8 cellular contexts compared by ENCODE assay signal in the genomic region with DNA sequence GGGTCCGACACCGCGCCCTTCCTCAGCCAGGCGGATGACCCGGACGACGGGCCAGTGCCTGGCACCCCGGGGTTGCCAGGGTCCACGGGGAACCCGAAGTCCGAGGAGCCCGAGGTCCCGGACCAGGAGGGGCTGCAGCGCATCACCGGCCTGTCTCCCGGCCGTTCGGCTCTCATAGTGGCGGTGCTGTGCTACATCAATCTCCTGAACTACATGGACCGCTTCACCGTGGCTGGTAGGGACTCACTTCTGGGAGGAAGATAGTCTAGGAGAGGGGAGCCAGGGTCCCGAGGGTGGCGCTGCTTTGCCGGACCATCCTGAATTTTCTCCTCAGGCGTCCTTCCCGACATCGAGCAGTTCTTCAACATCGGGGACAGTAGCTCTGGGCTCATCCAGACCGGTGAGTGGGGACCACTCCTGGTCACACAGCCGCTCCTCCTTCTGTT. TPM values are rescaled to one million over a fixed set of nuclear protein-coding genes. Genes with fewer than 3 reads are reported as not detected.
DNase-seq lines count a peak whose midpoint lies in the region; ATAC-seq and TF ChIP-seq lines count a peak whose summit lies in the region.

No MANE protein-coding gene starts in this region.

- TF ChIP-seq CTCF in brain (conservative IDR thresholded peaks at IDR 0.05): no peak

- H3K27ac Mint-ChIP-seq in brain: peak overlapping the region in 4 of 5 experiments; percentile 49 to 92 (median 86)

- H3K4me3 Mint-ChIP-seq in brain: peak overlapping the region; percentile 95 to 99 (median 98)

- ATAC-seq in GM18867 (IDR thresholded peaks at IDR 0.05; ENCODE audit: unreplicated experiment): peak; percentile 16
- ATAC-seq in HG03439 (IDR thresholded peaks at IDR 0.05; ENCODE audit: unreplicated experiment): peak; percentile 9
- no peak for ATAC-seq in HG02973 (IDR thresholded peaks at IDR 0.05; ENCODE audit: unreplicated experiment)

- peaks cover 15% of the 10 kb centered on the region for H3K4me1 Mint-ChIP-seq in brain

- DNase-seq in lung microvascular endothelial cell (ENCODE audit: low read depth in 2 of 2) (peak; percentile 13 to 16), iPS-NIHi7 (ENCODE audit: extremely low spot score) (no peak), retina (no peak), T-helper 9 cell (no peak)

- H3K27me3 Mint-ChIP-seq in brain: peaks cover 4% of the 10 kb centered on the region

- peaks cover 8% of the 10 kb centered on the region for H3K36me3 Mint-ChIP-seq in brain

- H3K9me3 Mint-ChIP-seq in brain: peaks cover 0 to 4% (median 0%) of the 10 kb centered on the region in 5 experiments

RNA-seq across cellular contexts. Expression of a gene that starts 0.6 kb away (rescaled TPM):
- polyA plus RNA-seq in brain (ENCODE audit: insufficient read depth, low read depth, low replicate concordance): 44.6 TPM
- total RNA-seq in lung microvascular endothelial cell: 21.4 and 26.0 TPM in 2 replicates

RNA-seq across cellular contexts. Expression of a gene that starts 9.7 kb away (rescaled TPM):
- polyA plus RNA-seq in brain (ENCODE audit: insufficient read depth, low read depth, low replicate concordance): 4.1 TPM
- 0.22 and 0.79 TPM in 2 replicates for total RNA-seq in lung microvascular endothelial cell

RNA-seq across cellular contexts. Expression of a gene that starts 24.4 kb away (rescaled TPM):
- polyA plus RNA-seq in brain (ENCODE audit: insufficient read depth, low read depth, low replicate concordance): 18.9 TPM
- 16.8 and 21.0 TPM in 2 replicates for total RNA-seq in lung microvascular endothelial cell

RNA-seq across cellular contexts. Expression of a gene that starts 43.4 kb away (rescaled TPM):
- not detected for polyA plus RNA-seq in brain (ENCODE audit: insufficient read depth, low read depth, low replicate concordance)
- 0.20 TPM in 1 of 2 replicates, not detected in the other for total RNA-seq in lung microvascular endothelial cell

RNA-seq across cellular contexts. Expression of a gene that starts 50.1 kb away (rescaled TPM):
- 13.2 TPM for polyA plus RNA-seq in brain (ENCODE audit: insufficient read depth, low read depth, low replicate concordance)
- total RNA-seq in lung microvascular endothelial cell: 25.3 and 31.2 TPM in 2 replicates

Comparison
In these comparisons a context has a peak if more than half of its experiments do, and no peak if none do; other contexts are left out.
1. DNase-seq: peak in lung microvascular endothelial cell (2 of 2); none in iPS-NIHi7 (single experiment), retina (single experiment) and T-helper 9 cell (single experiment).